8 cellular contexts compared by ENCODE assay signal in the genomic region with DNA sequence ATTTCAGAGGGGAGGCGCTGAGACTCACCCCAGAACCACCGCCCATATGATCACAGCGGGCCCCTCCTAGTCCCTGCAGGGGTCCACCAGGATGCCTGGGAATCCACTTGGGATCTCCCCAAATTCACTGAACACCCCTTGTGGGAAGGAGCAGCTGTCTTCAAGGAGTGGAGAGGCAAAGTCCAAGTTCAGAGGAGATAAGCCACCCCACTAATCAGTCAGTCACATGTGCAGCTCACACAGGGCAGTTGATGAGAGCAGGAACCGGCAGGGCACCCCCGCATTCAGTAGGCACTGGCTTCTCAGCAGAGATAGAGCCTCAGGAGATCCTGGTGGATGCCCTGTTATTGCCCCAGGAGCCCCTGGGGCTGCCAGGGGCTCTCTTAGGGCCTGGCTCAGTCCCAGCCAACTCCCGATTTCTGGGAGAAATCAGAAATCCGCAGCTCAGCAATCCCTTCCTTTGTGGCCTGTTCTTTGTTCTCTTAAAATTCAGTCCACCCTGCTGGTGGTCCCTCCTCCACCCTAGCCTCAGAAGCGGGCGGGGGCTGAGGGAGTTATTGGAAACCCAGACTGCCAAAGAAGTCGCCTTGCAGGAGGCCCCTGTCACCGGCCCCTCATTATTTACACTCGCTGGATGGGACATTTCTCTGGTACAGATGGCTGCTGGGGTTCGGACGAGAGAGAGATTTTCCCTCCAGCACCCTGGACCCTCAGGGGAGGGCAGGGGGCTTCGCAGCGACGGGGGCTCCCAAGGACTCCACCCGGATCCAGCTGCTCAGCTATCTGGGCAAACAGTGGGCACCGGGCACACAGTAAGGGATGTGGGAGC. TPM values are rescaled to one million over a fixed set of nuclear protein-coding genes. Genes with fewer than 3 reads are reported as not detected.
DNase-seq lines count a peak whose midpoint lies in the region; ATAC-seq and TF ChIP-seq lines count a peak whose summit lies in the region.

No MANE protein-coding gene starts in this region.

- POLR2A ChIA-PET in Panc1 (lab: Charles Lee): no interaction called here

- CTCF ChIA-PET in Panc1 (lab: Charles Lee): interaction anchor here (5.7 kb wide), 1 partner anchor 60 kb away, joined by 34 read pairs; no protein-coding TSS in a partner anchor

- H3K27me3 ChIP-seq in GM06990 (replicated peaks; ENCODE audit: control insufficient read depth, insufficient read depth, low read length) (no peaks in the 10 kb centered on the region), Panc1 (ENCODE audit: control insufficient read depth, insufficient read depth, low read length) (no peaks in the 10 kb centered on the region)

- no peaks in the 10 kb centered on the region for H3K9me3 ChIP-seq in Panc1 (ENCODE audit: control insufficient read depth, insufficient read depth, low read depth, low read length)

- H3K4me1 Mint-ChIP-seq in effector memory CD8-positive, alpha-beta T cell (ENCODE audit: low read depth in 2 of 2): peaks cover 4 to 11% of the 10 kb centered on the region in 2 donors
- peaks cover 10 to 11% of the 10 kb centered on the region in 2 donors for H3K4me1 Mint-ChIP-seq in natural killer cell treated with Interleukin-12 subunit alpha and Interleukin-12 subunit beta and Interleukin-15 and Interleukin-18, amount 100 ng/mL, for 72 hours (ENCODE audit: low read depth in 2 of 2)

- peak overlapping the region; percentile 95 for H3K4me3 ChIP-seq in GM06990 (replicated peaks; ENCODE audit: low read depth, low read length)
- H3K4me3 ChIP-seq in Panc1 (ENCODE audit: low read depth in 2 of 2, low read length in 2 of 2): peak overlapping the region; percentile 90

- peak overlapping the region; percentile 87 to 88 for H3K4me3 Mint-ChIP-seq in effector memory CD8-positive, alpha-beta T cell
- peak overlapping the region; percentile 84 for H3K4me3 Mint-ChIP-seq in natural killer cell treated with Interleukin-12 subunit alpha and Interleukin-12 subunit beta and Interleukin-15 and Interleukin-18, amount 100 ng/mL, for 72 hours

- H3K9me3 Mint-ChIP-seq in effector memory CD8-positive, alpha-beta T cell: no peaks in the 10 kb centered on the region
- no peaks in the 10 kb centered on the region for H3K9me3 Mint-ChIP-seq in natural killer cell treated with Interleukin-12 subunit alpha and Interleukin-12 subunit beta and Interleukin-15 and Interleukin-18, amount 100 ng/mL, for 72 hours

- peaks cover 45% of the 10 kb centered on the region for H3K4me1 ChIP-seq in Panc1 (ENCODE audit: control insufficient read depth, insufficient read depth, low read length)

- H3K36me3 ChIP-seq in GM06990 (ENCODE audit: control insufficient read depth, insufficient read depth, low read length): no peaks in the 10 kb centered on the region
- peaks cover 4% of the 10 kb centered on the region; the same call in 1 of the 2 replicates for H3K36me3 ChIP-seq in Panc1 (ENCODE audit: control insufficient read depth, insufficient read depth, low read length)

- intact Hi-C loops in Panc1 (cut with micrococcal nuclease; ENCODE audit: unreplicated experiment): loop anchor here (5.0 kb wide), 1 partner anchor 57 kb away; no protein-coding TSS in a partner anchor

- H3K27ac ChIP-seq in Panc1 (ENCODE audit: low read length): peak overlapping the region; percentile 86

- H3K27ac Mint-ChIP-seq in effector memory CD8-positive, alpha-beta T cell: peak overlapping the region; percentile 62 to 86
- H3K27ac Mint-ChIP-seq in natural killer cell treated with Interleukin-12 subunit alpha and Interleukin-12 subunit beta and Interleukin-15 and Interleukin-18, amount 100 ng/mL, for 72 hours: peak overlapping the region in 1 of 2 donors; percentile 82

- in situ Hi-C loops in Panc1 (cut with HindIII; ENCODE audit: low pct_unique_long_range_greater_than_20kb, low sequenced_read_pairs): no loop called here

- peaks cover 15% of the 10 kb centered on the region for H3K36me3 Mint-ChIP-seq in effector memory CD8-positive, alpha-beta T cell (ENCODE audit: insufficient read depth)
- no peaks in the 10 kb centered on the region for H3K36me3 Mint-ChIP-seq in natural killer cell treated with Interleukin-12 subunit alpha and Interleukin-12 subunit beta and Interleukin-15 and Interleukin-18, amount 100 ng/mL, for 72 hours

- no peak for ATAC-seq in Panc1
- ATAC-seq in effector memory CD8-positive, alpha-beta T cell (replicated peaks): no peak
- ATAC-seq in natural killer cell treated with Interleukin-12 subunit alpha and Interleukin-12 subunit beta and Interleukin-15 and Interleukin-18, amount 100 ng/mL, for 72 hours: no peak
- ATAC-seq in HG03432 (IDR thresholded peaks at IDR 0.05; ENCODE audit: unreplicated experiment): no peak
- no peak for ATAC-seq in HG03571 (IDR thresholded peaks at IDR 0.05; ENCODE audit: unreplicated experiment)

- TSS peak; percentile 70 for BruUV-seq in Panc1 (replicated peaks; lab: Mats Ljungman, UMichigan)

- TF ChIP-seq CTCF in GM06990 (IDR thresholded peaks at IDR 0.05; ENCODE audit: insufficient read depth, low read length, poor library complexity, severe bottlenecking) (no peak), Panc1 (IDR thresholded peaks at IDR 0.05) (no peak)

- H3K27me3 Mint-ChIP-seq in effector memory CD8-positive, alpha-beta T cell: peaks cover 0 to 4% of the 10 kb centered on the region in 2 donors
- peaks cover 0 to 4% of the 10 kb centered on the region in 2 donors for H3K27me3 Mint-ChIP-seq in natural killer cell treated with Interleukin-12 subunit alpha and Interleukin-12 subunit beta and Interleukin-15 and Interleukin-18, amount 100 ng/mL, for 72 hours

- no peak for DNase-seq in GM06990 (ENCODE audit: extremely low read depth, insufficient read length)
- DNase-seq in Panc1 (ENCODE audit: low read depth, low spot score): no peak
- no peak for DNase-seq in effector memory CD8-positive, alpha-beta T cell
- DNase-seq in natural killer cell treated with Interleukin-12 subunit alpha and Interleukin-12 subunit beta and Interleukin-15 and Interleukin-18, amount 100 ng/mL, for 72 hours (ENCODE audit: low spot score): no peak
- DNase-seq in NCI-H1436 (lab: John Stamatoyannopoulos, UW): no peak
- no peak for DNase-seq in SW 1271 (lab: John Stamatoyannopoulos, UW)

RNA-seq across cellular contexts. Expression of gene CDC42EP4, which starts 1.9 kb away (rescaled TPM):
- 65.9 TPM for total RNA-seq in Panc1 (2021; ENCODE audit: unreplicated experiment)
- 69.7 TPM for polyA plus RNA-seq in Panc1 (2012; ENCODE audit: insufficient read length)
- 1 to 10 TPM; 1.1 to 1.7 TPM for total RNA-seq in natural killer cell treated with Interleukin-12 subunit alpha and Interleukin-12 subunit beta and Interleukin-15 and Interleukin-18, amount 100 ng/mL, for 72 hours

RNA-seq across cellular contexts. Expression of gene CPSF4L, which starts 48.3 kb away (rescaled TPM):
- not detected for total RNA-seq in Panc1 (2021; ENCODE audit: unreplicated experiment)
- polyA plus RNA-seq in Panc1 (2012; ENCODE audit: insufficient read length): not detected
- total RNA-seq in natural killer cell treated with Interleukin-12 subunit alpha and Interleukin-12 subunit beta and Interleukin-15 and Interleukin-18, amount 100 ng/mL, for 72 hours: not detected

Comparison
In these comparisons a context has a peak if more than half of its experiments do, and no peak if none do; other contexts are left out.
1. RNA of gene CDC42EP4, which starts 1.9 kb away (total RNA-seq): 65.9 TPM in Panc1 (single experiment); 1.1 to 1.7 TPM in natural killer cell treated with Interleukin-12 subunit alpha and Interleukin-12 subunit beta and Interleukin-15 and Interleukin-18, amount 100 ng/mL, for 72 hours; every median in the first group is over 10 times any median in the second.